In the genomic region with DNA sequence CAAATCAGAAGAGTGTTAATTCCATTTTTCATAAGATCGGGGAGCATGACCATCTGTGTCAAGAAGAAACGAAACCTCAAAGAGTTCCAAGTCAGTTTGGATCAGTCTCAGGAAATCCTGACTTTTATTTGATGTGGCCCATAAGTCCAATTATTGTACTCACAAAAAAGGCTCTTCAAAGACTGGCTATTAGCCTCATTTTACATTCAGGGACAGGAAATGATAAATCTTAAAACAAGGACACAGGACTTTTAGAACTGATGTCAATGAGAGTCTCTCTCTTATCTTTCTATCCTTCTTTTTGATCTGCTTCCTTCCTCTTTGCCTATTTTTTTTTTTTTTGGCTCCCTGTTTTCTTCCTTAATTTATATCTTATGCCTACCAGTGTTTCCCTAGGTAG, we compare ENCODE assay signal across 25 cellular contexts. TPM values are rescaled to one million over a fixed set of nuclear protein-coding genes. Genes with fewer than 3 reads are reported as not detected.
"Had no signal": no experiment of that assay in that cellular context is flagged by ENCODE, and none has a peak within 500 bp of the region (broad histone marks: within the 10 kb centered on the region; RNA-seq: fewer than 3 reads in every experiment).

No MANE protein-coding gene starts in this region.

- H3K36me3 ChIP-seq: gastroesophageal sphincter, heart left ventricle, lower lobe of right lung, stomach had no signal

- H3K27ac ChIP-seq: dorsolateral prefrontal cortex, gastroesophageal sphincter, heart left ventricle, parathyroid adenoma had no signal

- ATAC-seq: activated CD8-positive, alpha-beta T cell treated with anti-CD3 and anti-CD28 coated beads, Interleukin-2, amount 10 ng/mL, durations not matched to agents 7 days and 5 days; gastroesophageal sphincter; heart left ventricle; lower lobe of right lung; natural killer cell treated with Interleukin-12 subunit alpha and Interleukin-12 subunit beta and Interleukin-15 and Interleukin-18, amount 100 ng/mL, for 72 hours; sciatic nerve; stimulated activated effector memory CD8-positive, alpha-beta T cell treated with anti-CD3 and anti-CD28 coated beads, Interleukin-12 subunit alpha, Interleukin-12 subunit beta, amount 100 ng/mL, for 72 hours had no signal

- H3K4me1 Mint-ChIP-seq: brain had no signal

- H3K4me3 Mint-ChIP-seq: activated CD4-positive, alpha-beta T cell treated with anti-CD3 and anti-CD28 coated beads, Interleukin-2, amount 10 ng/mL, durations not matched to agents 24 days and 14 days; activated CD8-positive, alpha-beta T cell treated with anti-CD3 and anti-CD28 coated beads, Interleukin-2, amount 10 ng/mL, durations not matched to agents 7 days and 5 days; activated naive CD8-positive, alpha-beta T cell treated with anti-CD3 and anti-CD28 coated beads, Interleukin-2, amount 10 ng/mL, durations not matched to agents 7 days and 5 days; activated T-cell treated with anti-CD3 and anti-CD28 coated beads, Interleukin-2, amount 50 U/mL, for 24 hours; brain; natural killer cell treated with Interleukin-12 subunit alpha and Interleukin-12 subunit beta and Interleukin-15 and Interleukin-18, amount 100 ng/mL, for 72 hours; stimulated activated effector memory CD8-positive, alpha-beta T cell treated with anti-CD3 and anti-CD28 coated beads, Interleukin-12 subunit alpha, Interleukin-12 subunit beta, amount 100 ng/mL, for 72 hours; type B pancreatic cell had no signal

- H3K4me1 ChIP-seq: parathyroid adenoma had no signal

- H3K9me3 ChIP-seq: gastroesophageal sphincter, heart left ventricle, lower lobe of right lung, stomach had no signal

- H3K9me3 Mint-ChIP-seq: activated naive CD8-positive, alpha-beta T cell treated with anti-CD3 and anti-CD28 coated beads, Interleukin-2, amount 10 ng/mL, durations not matched to agents 7 days and 5 days; activated T-cell treated with anti-CD3 and anti-CD28 coated beads, Interleukin-2, amount 50 U/mL, for 24 hours; activated T-helper 2 cell treated with anti-CD3 and anti-CD28 coated beads, Interferon-gamma antibody, Interleukin-2, Interleukin-4, amounts not matched to agents 10 μg/mL and 5 μg/mL and 100 μg/mL, durations not matched to agents 14 hours and 24 hours and 36 hours; stimulated activated effector memory CD8-positive, alpha-beta T cell treated with anti-CD3 and anti-CD28 coated beads, Interleukin-12 subunit alpha, Interleukin-12 subunit beta, amount 100 ng/mL, for 72 hours had no signal

- H3K27me3 ChIP-seq: dorsolateral prefrontal cortex, gastroesophageal sphincter, heart left ventricle, stomach had no signal

- DNase-seq: activated CD4-positive, alpha-beta T cell treated with anti-CD3 and anti-CD28 coated beads, Interleukin-2, amount 10 ng/mL, durations not matched to agents 24 days and 14 days; activated CD8-positive, alpha-beta T cell treated with anti-CD3 and anti-CD28 coated beads, Interleukin-2, amount 10 ng/mL, durations not matched to agents 7 days and 5 days; activated naive CD4-positive, alpha-beta T cell treated with Interleukin-2 at 50 U/mL for 16 hours; activated naive CD8-positive, alpha-beta T cell treated with anti-CD3 and anti-CD28 coated beads, Interleukin-2, amount 10 ng/mL, durations not matched to agents 7 days and 5 days; activated T-cell treated with anti-CD3 and anti-CD28 coated beads, Interleukin-2, amount 50 U/mL, for 24 hours; anterior cingulate cortex; caudate nucleus; dorsolateral prefrontal cortex; erythroblast; heart left ventricle; lower lobe of right lung; stimulated activated CD4-positive, alpha-beta T cell treated with anti-CD3 and anti-CD28 coated beads, Interleukin-4, amount 100 ng/mL, for 24 hours; stomach had no signal

- H3K36me3 Mint-ChIP-seq: brain; natural killer cell treated with Interleukin-12 subunit alpha and Interleukin-12 subunit beta and Interleukin-15 and Interleukin-18, amount 100 ng/mL, for 72 hours; stimulated activated effector memory CD8-positive, alpha-beta T cell treated with anti-CD3 and anti-CD28 coated beads, Interleukin-12 subunit alpha, Interleukin-12 subunit beta, amount 100 ng/mL, for 72 hours; type B pancreatic cell had no signal

- H3K27ac Mint-ChIP-seq: activated CD4-positive, alpha-beta T cell treated with anti-CD3 and anti-CD28 coated beads, Interleukin-2, amount 10 ng/mL, durations not matched to agents 24 days and 14 days; activated CD8-positive, alpha-beta T cell treated with anti-CD3 and anti-CD28 coated beads, Interleukin-2, amount 10 ng/mL, durations not matched to agents 7 days and 5 days; activated naive CD8-positive, alpha-beta T cell treated with anti-CD3 and anti-CD28 coated beads, Interleukin-2, amount 10 ng/mL, durations not matched to agents 7 days and 5 days; activated T-cell treated with anti-CD3 and anti-CD28 coated beads, Interleukin-2, amount 50 U/mL, for 24 hours; activated T-helper 2 cell treated with anti-CD3 and anti-CD28 coated beads, Interferon-gamma antibody, Interleukin-2, Interleukin-4, amounts not matched to agents 10 μg/mL and 5 μg/mL and 100 μg/mL, durations not matched to agents 14 hours and 24 hours and 36 hours; brain; natural killer cell treated with Interleukin-12 subunit alpha and Interleukin-12 subunit beta and Interleukin-15 and Interleukin-18, amount 100 ng/mL, for 72 hours; stimulated activated effector memory CD8-positive, alpha-beta T cell treated with anti-CD3 and anti-CD28 coated beads, Interleukin-12 subunit alpha, Interleukin-12 subunit beta, amount 100 ng/mL, for 72 hours; type B pancreatic cell had no signal

- H3K27me3 Mint-ChIP-seq: brain, type B pancreatic cell had no signal

- H3K4me3 ChIP-seq: dorsolateral prefrontal cortex, gastroesophageal sphincter, heart left ventricle, lower lobe of right lung, smooth muscle cell, stomach had no signal

RNA-seq across cellular contexts. Expression of gene SHOC1, which starts 43.7 kb away (rescaled TPM):
- total RNA-seq: activated CD4-positive, alpha-beta T cell treated with anti-CD3 and anti-CD28 coated beads, Interleukin-2, amount 10 ng/mL, durations not matched to agents 24 days and 14 days; activated CD8-positive, alpha-beta T cell treated with anti-CD3 and anti-CD28 coated beads, Interleukin-2, amount 10 ng/mL, durations not matched to agents 7 days and 5 days; activated naive CD8-positive, alpha-beta T cell treated with anti-CD3 and anti-CD28 coated beads, Interleukin-2, amount 10 ng/mL, durations not matched to agents 7 days and 5 days; activated T-helper 2 cell treated with anti-CD3 and anti-CD28 coated beads, Interferon-gamma antibody, Interleukin-2, Interleukin-4, amounts not matched to agents 10 μg/mL and 5 μg/mL and 100 μg/mL, durations not matched to agents 14 hours and 24 hours and 36 hours; gastroesophageal sphincter; heart left ventricle; mesenteric fat pad; natural killer cell treated with Interleukin-12 subunit alpha and Interleukin-12 subunit beta and Interleukin-15 and Interleukin-18, amount 100 ng/mL, for 72 hours; sciatic nerve; smooth muscle cell; T-helper 2 cell treated with Interferon-gamma antibody and Interleukin-4, amounts not matched to agents 100 ng/mL and 5 ng/mL, for 36 hours; temporal lobe had no signal
